Comparison of ENCODE assay signal across 16 cellular contexts in the genomic region with DNA sequence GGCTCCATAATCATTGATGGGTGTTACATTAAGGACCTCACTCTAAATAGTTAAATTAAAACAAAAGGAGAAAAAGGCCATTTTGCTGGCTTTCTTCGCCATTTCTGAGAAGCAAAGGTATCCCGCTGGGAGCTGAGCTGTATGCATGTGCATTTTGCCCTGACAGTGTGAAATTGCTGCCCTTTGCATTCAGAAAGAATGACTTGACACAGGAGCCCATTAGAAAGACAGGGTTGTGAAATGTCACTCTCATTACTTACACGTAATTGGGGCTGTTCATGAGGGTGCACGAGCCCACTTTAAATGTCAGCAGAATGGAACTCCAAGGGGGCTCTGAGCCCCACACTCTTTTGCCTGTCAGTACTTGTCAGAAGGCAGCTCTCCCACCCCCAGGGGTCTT.
DNase-seq lines count a peak whose midpoint lies in the region; ATAC-seq and TF ChIP-seq lines count a peak whose summit lies in the region.
"Had no signal": no experiment of that assay in that cellular context is flagged by ENCODE, and none has a peak within 500 bp of the region (broad histone marks: within the 10 kb centered on the region; RNA-seq: fewer than 3 reads in every experiment).

No MANE protein-coding gene starts in this region.

- H3K36me3 ChIP-seq in CD4-positive, CD25-positive, alpha-beta regulatory T cell (ENCODE audit: control insufficient read depth, insufficient read depth, low read length) = peaks cover 53% of the 10 kb centered on the region
- H3K36me3 ChIP-seq in aorta (ENCODE audit: control insufficient read depth in 1 of 2, insufficient read depth in 2 of 2, low read length in 1 of 2) (no peaks in the 10 kb centered on the region), OCI-LY7 (ENCODE audit: insufficient read depth, low read length) (peaks cover 7% of the 10 kb centered on the region; the same call in 1 of the 2 replicates)
- H3K36me3 ChIP-seq: gastrocnemius medialis, HAP-1, ovary, uterus had no signal

- H3K27ac ChIP-seq in CD4-positive, CD25-positive, alpha-beta regulatory T cell (ENCODE audit: insufficient read depth, low read length, poor library complexity, severe bottlenecking) = peak overlapping the region; percentile 37
- H3K27ac ChIP-seq in aorta (ENCODE audit: low read depth in 1 of 2, low read length in 2 of 2) (no peak overlapping the region), OCI-LY7 (ENCODE audit: low read depth, low read length, poor library complexity, severe bottlenecking) (no peak overlapping the region)
- H3K27ac ChIP-seq: ovary, uterus had no signal

- H3K4me1 ChIP-seq in CD4-positive, CD25-positive, alpha-beta regulatory T cell (ENCODE audit: control insufficient read depth, insufficient read depth, low read length, poor library complexity, severe bottlenecking) = peaks cover 88% of the 10 kb centered on the region
- H3K4me1 ChIP-seq in aorta (ENCODE audit: control insufficient read depth in 1 of 2, insufficient read depth in 2 of 2, low read length in 2 of 2) = no peaks in the 10 kb centered on the region
- H3K4me1 ChIP-seq in OCI-LY7 (ENCODE audit: insufficient read depth, low read length, poor library complexity, severe bottlenecking) = peaks cover 19% of the 10 kb centered on the region
- H3K4me1 ChIP-seq: HAP-1, uterus had no signal

- H3K4me3 Mint-ChIP-seq in CD4-positive, CD25-positive, alpha-beta regulatory T cell = peak overlapping the region in 2 of 4 donors; percentile 56 to 70
- H3K4me3 Mint-ChIP-seq in activated T-helper 1 cell treated with anti-CD3 and anti-CD28 coated beads, Interleukin-12 subunit alpha, Interleukin-12 subunit beta, Interleukin-2, Interleukin-4 antibody, amounts not matched to agents 30 ng/mL and 10 ng/mL and 1 ng/mL, durations not matched to agents 14 hours and 24 hours and 36 hours = peak overlapping the region; percentile 40
- H3K4me3 Mint-ChIP-seq: activated naive CD8-positive, alpha-beta T cell treated with anti-CD3 and anti-CD28 coated beads, Interleukin-2, amount 10 ng/mL, durations not matched to agents 7 days and 5 days had no signal

- no peaks in the 10 kb centered on the region for H4K20me1 ChIP-seq in OCI-LY7 (ENCODE audit: insufficient read depth, low read length)

- no peak for DNase-seq in CD4-positive, CD25-positive, alpha-beta regulatory T cell
- DNase-seq in ELF-1 (ENCODE audit: low read depth, low spot score) = peak; percentile 27
- no peak for DNase-seq in activated T-helper 1 cell treated with anti-CD3 and anti-CD28 coated beads, Interleukin-12 subunit alpha, Interleukin-12 subunit beta, Interleukin-2, Interleukin-4 antibody, amounts not matched to agents 30 ng/mL and 10 ng/mL and 1 ng/mL, durations not matched to agents 14 hours and 24 hours and 36 hours (ENCODE audit: low spot score)
- DNase-seq in iPS DF 19.7 (ENCODE audit: low read depth, low spot score) = peak; percentile 20
- no peak for DNase-seq in AG08396 (ENCODE audit: low spot score)
- DNase-seq in aorta = no peak
- no peak for DNase-seq in OCI-LY7 (ENCODE audit: low spot score)
- DNase-seq: activated CD8-positive, alpha-beta memory T cell treated with anti-CD3 and anti-CD28 coated beads, Interleukin-2, amount 50 U/mL, for 4 hours; activated naive CD8-positive, alpha-beta T cell treated with anti-CD3 and anti-CD28 coated beads, Interleukin-2, amount 10 ng/mL, durations not matched to agents 7 days and 5 days; gastrocnemius medialis; NCI-H2029 treated with DMSO at 0.1 percent for 48 hours; NCI-H510A; ovary; uterus had no signal

- no peaks in the 10 kb centered on the region for H3K27me3 ChIP-seq in CD4-positive, CD25-positive, alpha-beta regulatory T cell (ENCODE audit: control insufficient read depth, insufficient read depth, low read length)
- no peaks in the 10 kb centered on the region for H3K27me3 ChIP-seq in aorta (ENCODE audit: control insufficient read depth in 1 of 2, insufficient read depth in 2 of 2, low read length in 1 of 2)
- H3K27me3 ChIP-seq: gastrocnemius medialis, ovary, uterus had no signal

- peaks cover 49% of the 10 kb centered on the region for H3K36me3 Mint-ChIP-seq in CD4-positive, CD25-positive, alpha-beta regulatory T cell
- peaks cover 75% of the 10 kb centered on the region for H3K36me3 Mint-ChIP-seq in activated T-helper 1 cell treated with anti-CD3 and anti-CD28 coated beads, Interleukin-12 subunit alpha, Interleukin-12 subunit beta, Interleukin-2, Interleukin-4 antibody, amounts not matched to agents 30 ng/mL and 10 ng/mL and 1 ng/mL, durations not matched to agents 14 hours and 24 hours and 36 hours (ENCODE audit: low read depth)

- TF ChIP-seq CTCF in OCI-LY7 (conservative IDR thresholded peaks at IDR 0.05; ENCODE audit: low read length) = no peak

- H3K9me2 ChIP-seq in OCI-LY7 (ENCODE audit: insufficient read depth, low read length) = no peaks in the 10 kb centered on the region

- ATAC-seq in CD4-positive, CD25-positive, alpha-beta regulatory T cell (ENCODE audit: low read depth in 2 of 2) = no peak
- ATAC-seq in aorta (ENCODE audit: low FRiP score) (no peak), HG02852 (IDR thresholded peaks at IDR 0.05; ENCODE audit: unreplicated experiment) (no peak)

- H3K4me3 ChIP-seq in CD4-positive, CD25-positive, alpha-beta regulatory T cell (ENCODE audit: low read depth, low read length) = no peak overlapping the region
- H3K4me3 ChIP-seq in aorta (ENCODE audit: low read length in 2 of 2) (no peak overlapping the region), OCI-LY7 (ENCODE audit: low read depth, low read length, poor library complexity, severe bottlenecking) (no peak overlapping the region)
- H3K4me3 ChIP-seq: gastrocnemius medialis, HAP-1, ovary, uterus had no signal

- POLR2A ChIA-PET in OCI-LY7 (lab: Charles Lee) = no interaction called here

- H3K4me2 ChIP-seq in OCI-LY7 (ENCODE audit: low read length) = no peak overlapping the region

- no TSS peak for BruUV-seq in OCI-LY7 (replicated peaks; lab: Mats Ljungman, UMichigan)

- peaks cover 36 to 98% (median 77%) of the 10 kb centered on the region in 4 donors for H3K4me1 Mint-ChIP-seq in CD4-positive, CD25-positive, alpha-beta regulatory T cell
- H3K4me1 Mint-ChIP-seq in activated T-helper 1 cell treated with anti-CD3 and anti-CD28 coated beads, Interleukin-12 subunit alpha, Interleukin-12 subunit beta, Interleukin-2, Interleukin-4 antibody, amounts not matched to agents 30 ng/mL and 10 ng/mL and 1 ng/mL, durations not matched to agents 14 hours and 24 hours and 36 hours (ENCODE audit: low read depth) = peaks cover 100% of the 10 kb centered on the region

- no peak overlapping the region for H2AFZ ChIP-seq in OCI-LY7 (ENCODE audit: low read length)

- peak overlapping the region; percentile 11 to 26 (median 20) for H3K27ac Mint-ChIP-seq in CD4-positive, CD25-positive, alpha-beta regulatory T cell
- H3K27ac Mint-ChIP-seq in activated T-helper 1 cell treated with anti-CD3 and anti-CD28 coated beads, Interleukin-12 subunit alpha, Interleukin-12 subunit beta, Interleukin-2, Interleukin-4 antibody, amounts not matched to agents 30 ng/mL and 10 ng/mL and 1 ng/mL, durations not matched to agents 14 hours and 24 hours and 36 hours = peak overlapping the region; percentile 75
- H3K27ac Mint-ChIP-seq: activated naive CD8-positive, alpha-beta T cell treated with anti-CD3 and anti-CD28 coated beads, Interleukin-2, amount 10 ng/mL, durations not matched to agents 7 days and 5 days had no signal

- H3K9me3 ChIP-seq in CD4-positive, CD25-positive, alpha-beta regulatory T cell (ENCODE audit: control insufficient read depth in 2 of 2, low read length in 2 of 2) = no peaks in the 10 kb centered on the region
- H3K9me3 ChIP-seq in aorta (ENCODE audit: control insufficient read depth, low read length) = no peaks in the 10 kb centered on the region
- H3K9me3 ChIP-seq in OCI-LY7 (ENCODE audit: low read length) = no peaks in the 10 kb centered on the region
- H3K9me3 ChIP-seq: gastrocnemius medialis, HAP-1, ovary, uterus had no signal

- no peaks in the 10 kb centered on the region for H3K79me2 ChIP-seq in OCI-LY7 (ENCODE audit: insufficient read depth, low read depth, low read length)

- CTCF ChIA-PET in OCI-LY7 (lab: Charles Lee; ENCODE audit: unreplicated experiment) = no interaction called here

- intact Hi-C loops in activated T-helper 1 cell treated with anti-CD3 and anti-CD28 coated beads, Interleukin-12 subunit alpha, Interleukin-12 subunit beta, Interleukin-2, Interleukin-4 antibody, amounts not matched to agents 30 ng/mL and 10 ng/mL and 1 ng/mL, durations not matched to agents 14 hours and 24 hours and 36 hours (cut with micrococcal nuclease) = loop anchor here (10.0 kb wide), 1 partner anchor 332 kb away; no protein-coding TSS in a partner anchor
- intact Hi-C loops in aorta (cut with DNase I) (no loop called here), OCI-LY7 (cut with micrococcal nuclease; ENCODE audit: unreplicated experiment) (no loop called here)

- no peaks in the 10 kb centered on the region for H3K27me3 Mint-ChIP-seq in CD4-positive, CD25-positive, alpha-beta regulatory T cell
- no peaks in the 10 kb centered on the region for H3K27me3 Mint-ChIP-seq in activated T-helper 1 cell treated with anti-CD3 and anti-CD28 coated beads, Interleukin-12 subunit alpha, Interleukin-12 subunit beta, Interleukin-2, Interleukin-4 antibody, amounts not matched to agents 30 ng/mL and 10 ng/mL and 1 ng/mL, durations not matched to agents 14 hours and 24 hours and 36 hours (ENCODE audit: insufficient read depth)
- H3K27me3 Mint-ChIP-seq: activated naive CD8-positive, alpha-beta T cell treated with anti-CD3 and anti-CD28 coated beads, Interleukin-2, amount 10 ng/mL, durations not matched to agents 7 days and 5 days had no signal

- 64 to 72% methylated on average over 4 of the region's 4 CpGs for WGBS in aorta, 2 donors

- peaks cover 0 to 1% (median 0%) of the 10 kb centered on the region in 7 donors for H3K9me3 Mint-ChIP-seq in CD4-positive, CD25-positive, alpha-beta regulatory T cell
- no peaks in the 10 kb centered on the region for H3K9me3 Mint-ChIP-seq in activated T-helper 1 cell treated with anti-CD3 and anti-CD28 coated beads, Interleukin-12 subunit alpha, Interleukin-12 subunit beta, Interleukin-2, Interleukin-4 antibody, amounts not matched to agents 30 ng/mL and 10 ng/mL and 1 ng/mL, durations not matched to agents 14 hours and 24 hours and 36 hours

Comparison
In these comparisons a context has a peak if more than half of its experiments do, and no peak if none do; other contexts are left out.
1. DNase-seq: peak in ELF-1 (single experiment) and iPS DF 19.7 (single experiment); none in CD4-positive, CD25-positive, alpha-beta regulatory T cell (0 of 3), activated T-helper 1 cell treated with anti-CD3 and anti-CD28 coated beads, Interleukin-12 subunit alpha, Interleukin-12 subunit beta, Interleukin-2, Interleukin-4 antibody, amounts not matched to agents 30 ng/mL and 10 ng/mL and 1 ng/mL, durations not matched to agents 14 hours and 24 hours and 36 hours (single experiment), AG08396 (single experiment), aorta (0 of 2) and OCI-LY7 (single experiment).